Comparison of ENCODE assay signal across 8 cellular contexts in the genomic region with DNA sequence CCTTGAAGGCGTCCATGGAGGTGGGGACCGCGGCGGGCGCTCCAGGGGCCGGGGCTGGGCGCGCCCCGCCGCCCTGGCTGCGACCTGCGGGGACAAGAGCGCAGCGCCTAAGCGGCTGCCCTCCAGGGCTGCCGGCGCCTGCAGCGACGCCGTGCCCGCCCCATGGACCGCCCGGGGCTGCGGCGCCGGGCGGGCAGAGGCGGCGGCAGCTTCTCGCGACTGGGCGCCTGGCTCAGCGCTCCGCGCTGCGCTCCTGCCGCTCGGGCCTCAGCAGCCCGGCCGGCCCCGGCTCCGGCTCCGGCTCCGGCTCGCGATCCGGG. TPM values are rescaled to one million over a fixed set of nuclear protein-coding genes. Genes with fewer than 3 reads are reported as not detected.
A peak's percentile ranks its signal among the peaks of the same experiment; 100 is the strongest.
DNase-seq lines count a peak whose midpoint lies in the region; ATAC-seq, FAIRE-seq and TF ChIP-seq lines count a peak whose summit lies in the region.

No MANE protein-coding gene starts in this region.

- TF ChIP-seq EP300 in H1 (IDR thresholded peaks at IDR 0.05; ENCODE audit: borderline replicate concordance in 1 of 2, low read depth in 2 of 2, low read length in 2 of 2) (no peak), neural cell (conservative IDR thresholded peaks at IDR 0.05; ENCODE audit: poor library complexity, severe bottlenecking) (no peak)

- no peak overlapping the region for H2BK20ac ChIP-seq in H1 (ENCODE audit: low read length)

- peak overlapping the region; percentile 83 for H3K4me2 ChIP-seq in KMS-11
- H3K4me2 ChIP-seq in H1 (ENCODE audit: insufficient read depth in 1 of 2, low read depth in 2 of 2, low read length in 2 of 2) = peak overlapping the region; percentile 68 to 69; a peak in 3 of 4 replicates
- H3K4me2 ChIP-seq in neural cell (ENCODE audit: low read length) = no peak overlapping the region

- POLR2A ChIA-PET in H1 (lab: Charles Lee; ENCODE audit: partially characterized antibody) = no interaction called here

- H3K18ac ChIP-seq in H1 (ENCODE audit: extremely low read depth, low read length) = no peak overlapping the region

- H3K27ac ChIP-seq in C4-2B (peak overlapping the region; percentile 93), KMS-11 (peak overlapping the region; percentile 81), H1 (ENCODE audit: low read depth, low read length) (no peak overlapping the region), neural cell (ENCODE audit: low read length) (no peak overlapping the region)

- H3K9ac ChIP-seq in KMS-11 (peak overlapping the region; percentile 98), H1 (replicated peaks in 1 of 4; ENCODE audit: extremely low read depth in 1 of 4, low read depth in 3 of 4, low read length in 3 of 4) (no peak overlapping the region), neural cell (ENCODE audit: low read length) (no peak overlapping the region)

- H4K8ac ChIP-seq in H1 (ENCODE audit: extremely low read depth, insufficient read depth, low read length) = no peak overlapping the region

- no peaks in the 10 kb centered on the region for H3K9me3 ChIP-seq in H1 (ENCODE audit: insufficient read depth in 2 of 2, low read depth in 1 of 2, low read length in 1 of 2)
- no peaks in the 10 kb centered on the region for H3K9me3 ChIP-seq in neural cell (ENCODE audit: low read length)

- no peak overlapping the region for H3K23ac ChIP-seq in H1 (ENCODE audit: insufficient read length)

- FAIRE-seq in H1 (lab: Jason Lieb, UNC) = no peak

- no peaks in the 10 kb centered on the region for H4K20me1 ChIP-seq in KMS-11 (ENCODE audit: insufficient read depth)
- peaks cover 36 to 61% of the 10 kb centered on the region in 2 experiments for H4K20me1 ChIP-seq in H1 (replicated peaks in 1 of 2; ENCODE audit: control insufficient read depth in 1 of 2, insufficient read depth in 2 of 2, low read length in 2 of 2)
- no peaks in the 10 kb centered on the region for H4K20me1 ChIP-seq in neural cell (ENCODE audit: insufficient read depth)

- DNase-seq in H1 (ENCODE audit: low read depth in 1 of 2, low spot score in 2 of 2) (no peak), anterior cingulate cortex (lab: John Stamatoyannopoulos, UW) (no peak), cerebellum (ENCODE audit: low spot score) (no peak), Kasumi-1 (lab: John Stamatoyannopoulos, UW) (no peak)

- WGBS in H1 (ENCODE audit: extremely low coverage in 1 of 2, insufficient coverage in 1 of 2, insufficient read length in 1 of 2, insufficient replicate concordance in 2 of 2, low coverage in 1 of 2, low lambda C conversion rate in 2 of 2, missing lambda C conversion rate in 1 of 2), 2 experiments = 1% methylated on average over 23 of the region's 47 CpGs; no CpG with 5 or more reads in 1 of the 2 experiments

- H2BK5ac ChIP-seq in H1 (ENCODE audit: low read depth, low read length) = no peak overlapping the region

- no peak overlapping the region for H3K14ac ChIP-seq in H1 (ENCODE audit: insufficient read length)

- no peak overlapping the region for H2BK120ac ChIP-seq in H1 (replicated peaks; ENCODE audit: low read depth, low read length)

- CTCF ChIA-PET in H1 (lab: Charles Lee; ENCODE audit: partially characterized antibody) = interaction anchor here (0.9 to 2.0 kb wide), 3 partner anchors 10 to 157 kb away, joined by 3 to 7 read pairs (median 3); no protein-coding TSS in a partner anchor

- H3K36me3 ChIP-seq in KMS-11 (ENCODE audit: insufficient read depth) = no peaks in the 10 kb centered on the region
- peaks cover 0 to 6% (median 0%) of the 10 kb centered on the region in 4 experiments; a peak in 1 of 8 replicates for H3K36me3 ChIP-seq in H1 (ENCODE audit: control insufficient read depth in 2 of 4, insufficient read depth in 4 of 4, low read length in 3 of 4)
- H3K36me3 ChIP-seq in neural cell (ENCODE audit: insufficient read depth, low read length) = no peaks in the 10 kb centered on the region

- TF ChIP-seq POLR2A in H1 (IDR thresholded peaks at IDR 0.05; ENCODE audit: control extremely low read depth in 1 of 2, low read depth in 2 of 2, low read length in 2 of 2) = no peak

- H3K79me1 ChIP-seq in H1 (ENCODE audit: low read depth, low read length) = 0 out of 2 replicates have a peak, but pooled peaks cover 2% of the 10 kb centered on the region

- H3K4ac ChIP-seq in H1 (replicated peaks; ENCODE audit: insufficient read length, low read depth, low read length) = no peak overlapping the region

- no peak overlapping the region for H3K56ac ChIP-seq in H1 (replicated peaks; ENCODE audit: insufficient read length, low read depth, low read length)

- peaks cover 40% of the 10 kb centered on the region for H3K79me2 ChIP-seq in KMS-11 (ENCODE audit: insufficient read depth, low read depth)
- H3K79me2 ChIP-seq in H1 (ENCODE audit: control insufficient read depth in 1 of 2, insufficient read depth in 2 of 2, low read length in 2 of 2) = no peaks in the 10 kb centered on the region
- H3K79me2 ChIP-seq in neural cell (replicated peaks; ENCODE audit: insufficient read depth, low read length) = no peaks in the 10 kb centered on the region

- no peak overlapping the region for H4K91ac ChIP-seq in H1 (replicated peaks; ENCODE audit: insufficient read length, low read length)

- H3K27me3 ChIP-seq in KMS-11 (ENCODE audit: insufficient read depth, low read depth) (no peaks in the 10 kb centered on the region), H1 (replicated peaks in 1 of 4; ENCODE audit: control insufficient read depth in 3 of 4, extremely low read depth in 1 of 4, insufficient read depth in 3 of 4, low read length in 3 of 4) (peaks cover 92 to 99% (median 96%) of the 10 kb centered on the region in 4 experiments), neural cell (ENCODE audit: insufficient read depth, low read depth, low read length) (peaks cover 98% of the 10 kb centered on the region)

- H2BK15ac ChIP-seq in H1 (ENCODE audit: low read length) = no peak overlapping the region

- H2AFZ ChIP-seq in KMS-11 (ENCODE audit: low read depth) = peak overlapping the region; percentile 84
- H2AFZ ChIP-seq in H1 (ENCODE audit: low read length) = no peak overlapping the region
- H2AFZ ChIP-seq in neural cell (ENCODE audit: low read depth, low read length) = no peak overlapping the region

- no peak overlapping the region for H2AK5ac ChIP-seq in H1 (ENCODE audit: low read depth, low read length)

- H4K5ac ChIP-seq in H1 (ENCODE audit: insufficient read length, low read depth, low read length) = no peak overlapping the region

- H3K23me2 ChIP-seq in H1 (ENCODE audit: low read depth, low read length) = peaks cover 4% of the 10 kb centered on the region; the same call in 1 of the 2 replicates

- no peaks in the 10 kb centered on the region for H3K9me2 ChIP-seq in neural cell (ENCODE audit: insufficient read depth, low read length)

- ATAC-seq in GM21381 (IDR thresholded peaks at IDR 0.05; ENCODE audit: unreplicated experiment) = no peak

- TF ChIP-seq CTCF in C4-2B (conservative IDR thresholded peaks at IDR 0.05) (no peak), KMS-11 (conservative IDR thresholded peaks at IDR 0.05; ENCODE audit: low read depth, low read length) (no peak), H1 (IDR thresholded peaks at IDR 0.05; ENCODE audit: control extremely low read depth in 1 of 3, insufficient read depth in 1 of 3, low read depth in 1 of 3, low read length in 3 of 3) (no peak), neural cell (IDR thresholded peaks at IDR 0.05; ENCODE audit: poor library complexity, severe bottlenecking) (no peak)

- no peak for TF ChIP-seq RAD21 in H1 (IDR thresholded peaks at IDR 0.05 in 1 of 2, conservative IDR thresholded peaks at IDR 0.05 in 1 of 2; ENCODE audit: low read depth in 2 of 2, low read length in 2 of 2)
- TF ChIP-seq RAD21 in neural cell (conservative IDR thresholded peaks at IDR 0.05) = no peak

- no peaks in the 10 kb centered on the region for H3F3A ChIP-seq in neural cell (ENCODE audit: insufficient read depth, low read length, poor library complexity, severe bottlenecking)

- no peak overlapping the region for H2BK12ac ChIP-seq in H1 (ENCODE audit: low read depth, low read length)

- H3K4me1 ChIP-seq in KMS-11 (ENCODE audit: low read depth, poor library complexity, severe bottlenecking) (peaks cover 14% of the 10 kb centered on the region), H1 (replicated peaks in 1 of 4; ENCODE audit: control insufficient read depth in 3 of 4, insufficient read depth in 4 of 4, low read length in 3 of 4) (peaks cover 0 to 24% (median 19%) of the 10 kb centered on the region in 4 experiments; a peak in 6 of 7 replicates)

- H3K4me3 ChIP-seq in KMS-11 (IDR thresholded peaks at IDR 0.05; ENCODE audit: insufficient read depth, low read depth, low read length) (no peak overlapping the region), H1 (ENCODE audit: extremely low read depth in 1 of 4, insufficient read depth in 2 of 4, low read depth in 3 of 4, low read length in 4 of 4) (peak overlapping the region in 3 of 4 experiments; percentile 20 to 50 (median 26); a peak in 5 of 8 replicates), neural cell (ENCODE audit: low read length) (peak overlapping the region; percentile 39)

TF ChIP-seq in H1, 55 proteins besides CTCF, POLR2A, EP300 and RAD21 (continues in another document):
- TF ChIP-seq ZNF274 (IDR thresholded peaks at IDR 0.05; ENCODE audit: borderline replicate concordance, extremely low read depth, low read length) = no peak
- TF ChIP-seq GABPA (IDR thresholded peaks at IDR 0.05; ENCODE audit: borderline replicate concordance, insufficient read depth, low read length) = no peak; the same call in 1 of the 2 replicates
- no peak for TF ChIP-seq NANOG (IDR thresholded peaks at IDR 0.05; ENCODE audit: insufficient read depth, low read depth, low read length, poor library complexity, severe bottlenecking)

TF ChIP-seq in neural cell, 6 proteins besides CTCF, POLR2A, EP300 and RAD21 (continues in another document):
- no peak for TF ChIP-seq EZH2 (IDR thresholded peaks at IDR 0.05; ENCODE audit: borderline replicate concordance, insufficient read depth, low read length, poor library complexity, severe bottlenecking)
- TF ChIP-seq MXI1 (conservative IDR thresholded peaks at IDR 0.05; ENCODE audit: poor library complexity, severe bottlenecking) = no peak
- no peak for TF ChIP-seq SMC3 (conservative IDR thresholded peaks at IDR 0.05; ENCODE audit: poor library complexity)
- no peak for TF ChIP-seq TAF1 (IDR thresholded peaks at IDR 0.05; ENCODE audit: low read depth)
- TF ChIP-seq POLR2AphosphoS5 (IDR thresholded peaks at IDR 0.05) = no peak

RNA-seq across cellular contexts. Expression of gene PITX1, which starts 0.2 kb away (rescaled TPM):
- total RNA-seq in H1 (2021; fragmentation: NEBNext Ultra II Directional; extraction: Animal tissue kit (Norgen Biotek cat#: 25700)) = not detected in 2 replicates
- polyA plus RNA-seq in H1 (2011; rRNA removed) (0.03 and 0.05 TPM in 2 replicates), neural cell (1.9 TPM in 1 of 2 replicates, not detected in the other)
- 0.05 TPM for polyA plus RNA-seq in H1 (2011; cell fraction: cytosol; rRNA removed)
- 0.06 TPM for polyA plus RNA-seq in H1 (2011; cell fraction: nucleus; rRNA removed)
- not detected in 4 replicates for polyA plus RNA-seq in H1 (2012, experiment 1 of 2)
- not detected for polyA plus RNA-seq in H1 (2012, experiment 2 of 2)
- 0.04 TPM for polyA plus RNA-seq in H1 (2013, experiment 1 of 2)
- polyA plus RNA-seq in H1 (2013, experiment 2 of 2) = 0.06 TPM
- polyA minus RNA-seq in H1 (2011; rRNA and poly(A)+ RNA removed) = not detected in 2 replicates
- polyA minus RNA-seq in H1 (2011; cell fraction: cytosol; rRNA and poly(A)+ RNA removed) = 0.88 TPM
- 0.70 TPM for polyA minus RNA-seq in H1 (2011; cell fraction: nucleus; rRNA and poly(A)+ RNA removed)
- not detected in 2 replicates for polyA minus RNA-seq in neural cell
- total RNA-seq in cerebellum = not detected

Comparison
In these comparisons a context has a peak if more than half of its experiments do, and no peak if none do; other contexts are left out.
1. H3K27ac ChIP-seq: peak in C4-2B (single experiment) and KMS-11 (single experiment); none in H1 (single experiment) and neural cell (single experiment).